Comparison of ENCODE assay signal across 13 cellular contexts in the genomic region with DNA sequence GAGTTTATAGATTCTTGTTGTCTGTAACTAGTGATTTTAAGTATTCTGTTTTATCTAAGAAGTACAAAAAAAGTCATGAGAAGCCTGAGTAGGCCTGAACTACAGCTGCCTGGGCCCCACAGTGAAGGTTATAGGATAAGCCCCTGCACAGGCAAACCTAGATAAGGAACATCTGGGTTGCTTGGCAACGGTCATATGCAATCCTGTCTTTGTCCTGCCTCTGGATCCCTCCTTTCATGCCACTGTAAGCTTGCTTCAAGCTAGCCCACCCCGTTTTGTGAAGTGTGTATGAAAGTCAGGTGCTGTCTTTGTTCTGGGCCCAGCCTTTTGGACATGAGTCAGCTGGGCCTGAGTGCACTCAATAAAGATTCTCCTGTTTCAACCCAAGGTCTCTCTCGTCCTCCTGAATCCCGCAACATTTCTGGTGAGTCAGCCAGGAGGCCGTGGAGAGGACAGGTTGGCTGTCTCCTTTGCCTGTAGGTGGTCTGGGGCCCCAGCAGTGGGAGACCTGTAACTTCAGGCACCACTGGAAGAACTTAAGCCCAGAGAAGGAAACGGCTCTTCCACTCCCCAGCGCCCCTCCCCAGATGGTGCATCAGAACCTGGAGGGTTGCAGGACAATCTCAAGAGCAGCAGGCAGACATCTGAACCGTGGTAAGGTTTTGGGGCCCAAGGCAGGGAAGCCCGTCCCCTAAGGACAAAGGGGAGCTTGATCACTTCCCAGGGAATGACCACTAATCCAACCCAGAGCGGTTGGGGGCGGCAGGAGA. TPM values are rescaled to one million over a fixed set of nuclear protein-coding genes. Genes with fewer than 3 reads are reported as not detected.
DNase-seq lines count a peak whose midpoint lies in the region; ATAC-seq and TF ChIP-seq lines count a peak whose summit lies in the region.
"Had no signal": no experiment of that assay in that cellular context is flagged by ENCODE, and none has a peak within 500 bp of the region (broad histone marks: within the 10 kb centered on the region; RNA-seq: fewer than 3 reads in every experiment).

No MANE protein-coding gene starts in this region.

- H3K4me2 ChIP-seq in BLaER1 treated with 17β-estradiol and CSF1 and Interleukin-3, amounts not matched to agents 10 nM and 100 nM = peak overlapping the region; percentile 79 to 90 (median 83); a peak in 21 of 22 replicates
- H3K4me2 ChIP-seq in KMS-11 = 0 out of 2 replicates have a peak overlapping the region, but pooled peaks have one; percentile 11

- no peaks in the 10 kb centered on the region for H3K27me3 Mint-ChIP-seq in activated CD4-positive, alpha-beta T cell treated with anti-CD3 and anti-CD28 coated beads, Interleukin-2, amount 10 ng/mL, durations not matched to agents 7 days and 5 days

- H3K36me3 ChIP-seq in BLaER1 treated with 17β-estradiol and CSF1 and Interleukin-3, amounts not matched to agents 10 nM and 100 nM = no peaks in the 10 kb centered on the region
- H3K36me3 ChIP-seq in KMS-11 (ENCODE audit: insufficient read depth) (no peaks in the 10 kb centered on the region), adipocyte (ENCODE audit: control insufficient read depth, insufficient read depth, low read length, severe bottlenecking) (no peaks in the 10 kb centered on the region), MG63 (no peaks in the 10 kb centered on the region)
- H3K36me3 ChIP-seq: sigmoid colon had no signal

- no peak for ATAC-seq in HG03025 (IDR thresholded peaks at IDR 0.05; ENCODE audit: low FRiP score, unreplicated experiment)
- ATAC-seq: HepG2 had no signal

- H3K9me3 ChIP-seq in BLaER1 treated with 17β-estradiol and CSF1 and Interleukin-3, amounts not matched to agents 10 nM and 100 nM (replicated peaks in 1 of 11) = peaks cover 0 to 15% (median 9%) of the 10 kb centered on the region in 11 experiments; a peak in 12 of 22 replicates
- H3K9me3 ChIP-seq in adipocyte (ENCODE audit: control insufficient read depth, low read length) = no peaks in the 10 kb centered on the region
- no peaks in the 10 kb centered on the region for H3K9me3 ChIP-seq in MG63
- H3K9me3 ChIP-seq: sigmoid colon had no signal

- H3K9me3 Mint-ChIP-seq in activated CD4-positive, alpha-beta T cell treated with anti-CD3 and anti-CD28 coated beads, Interleukin-2, amount 10 ng/mL, durations not matched to agents 7 days and 5 days = no peaks in the 10 kb centered on the region

- H3K4me3 ChIP-seq in BLaER1 treated with 17β-estradiol and CSF1 and Interleukin-3, amounts not matched to agents 10 nM and 100 nM = peak overlapping the region in 6 of 10 experiments; percentile 50 to 62 (median 54); a peak in 6 of 20 replicates
- no peak overlapping the region for H3K4me3 ChIP-seq in KMS-11 (IDR thresholded peaks at IDR 0.05; ENCODE audit: insufficient read depth, low read depth, low read length)
- peak overlapping the region; percentile 81 for H3K4me3 ChIP-seq in adipocyte (ENCODE audit: low read length)
- no peak overlapping the region for H3K4me3 ChIP-seq in MG63

- H3K4me1 Mint-ChIP-seq in activated CD4-positive, alpha-beta T cell treated with anti-CD3 and anti-CD28 coated beads, Interleukin-2, amount 10 ng/mL, durations not matched to agents 7 days and 5 days = peaks cover 17% of the 10 kb centered on the region

- H3K4me3 Mint-ChIP-seq in activated CD4-positive, alpha-beta T cell treated with anti-CD3 and anti-CD28 coated beads, Interleukin-2, amount 10 ng/mL, durations not matched to agents 7 days and 5 days = no peak overlapping the region

- peaks cover 22 to 49% (median 37%) of the 10 kb centered on the region in 10 experiments for H3K4me1 ChIP-seq in BLaER1 treated with 17β-estradiol and CSF1 and Interleukin-3, amounts not matched to agents 10 nM and 100 nM
- H3K4me1 ChIP-seq in KMS-11 (ENCODE audit: low read depth, poor library complexity, severe bottlenecking) (peaks cover 52% of the 10 kb centered on the region), adipocyte (ENCODE audit: control insufficient read depth, insufficient read depth, low read length) (peaks cover 19% of the 10 kb centered on the region)

- no peak overlapping the region for H2AFZ ChIP-seq in KMS-11 (ENCODE audit: low read depth)

- TF ChIP-seq CTCF in KMS-11 (conservative IDR thresholded peaks at IDR 0.05; ENCODE audit: low read depth, low read length) = no peak

- CTCF ChIA-PET in activated CD4-positive, alpha-beta T cell treated with anti-CD3 and anti-CD28 coated beads, Interleukin-2, amount 10 ng/mL, durations not matched to agents 7 days and 5 days (lab: Charles Lee) = no interaction called here

- POLR2A ChIA-PET in activated CD4-positive, alpha-beta T cell treated with anti-CD3 and anti-CD28 coated beads, Interleukin-2, amount 10 ng/mL, durations not matched to agents 7 days and 5 days (lab: Charles Lee) = no interaction called here

- no peaks in the 10 kb centered on the region for H4K20me1 ChIP-seq in BLaER1 treated with 17β-estradiol and CSF1 and Interleukin-3, amounts not matched to agents 10 nM and 100 nM
- H4K20me1 ChIP-seq in KMS-11 (ENCODE audit: insufficient read depth) = no peaks in the 10 kb centered on the region

- DNase-seq in adipocyte (ENCODE audit: low read depth) (peak; percentile 25), iris pigment epithelial cell (ENCODE audit: low read depth) (peak; percentile 14), NCI-H2107 (lab: John Stamatoyannopoulos, UW) (no peak), MG63 (no peak)
- no peak for DNase-seq in activated CD4-positive, alpha-beta T cell treated with anti-CD3 and anti-CD28 coated beads, Interleukin-2, amount 10 ng/mL, durations not matched to agents 7 days and 5 days
- DNase-seq: COR-L47, sigmoid colon, T-helper 1 cell had no signal

- no peak overlapping the region for H3K27ac Mint-ChIP-seq in activated CD4-positive, alpha-beta T cell treated with anti-CD3 and anti-CD28 coated beads, Interleukin-2, amount 10 ng/mL, durations not matched to agents 7 days and 5 days

- H3K36me3 Mint-ChIP-seq in activated CD4-positive, alpha-beta T cell treated with anti-CD3 and anti-CD28 coated beads, Interleukin-2, amount 10 ng/mL, durations not matched to agents 7 days and 5 days (ENCODE audit: low read depth) = no peaks in the 10 kb centered on the region

- peak overlapping the region in 1 of 11 experiments; percentile 67; a peak in 1 of 22 replicates for H3K9ac ChIP-seq in BLaER1 treated with 17β-estradiol and CSF1 and Interleukin-3, amounts not matched to agents 10 nM and 100 nM
- H3K9ac ChIP-seq in KMS-11 (no peak overlapping the region), adipocyte (ENCODE audit: low read length) (peak overlapping the region; percentile 71)

- no peaks in the 10 kb centered on the region for H3K27me3 ChIP-seq in BLaER1 treated with 17β-estradiol and CSF1 and Interleukin-3, amounts not matched to agents 10 nM and 100 nM
- H3K27me3 ChIP-seq in KMS-11 (ENCODE audit: insufficient read depth, low read depth) = no peaks in the 10 kb centered on the region
- no peaks in the 10 kb centered on the region for H3K27me3 ChIP-seq in adipocyte (replicated peaks; ENCODE audit: control insufficient read depth, insufficient read depth, low read length)
- no peaks in the 10 kb centered on the region; the same call in 1 of the 2 replicates for H3K27me3 ChIP-seq in MG63
- H3K27me3 ChIP-seq: sigmoid colon had no signal

- H3K79me2 ChIP-seq in KMS-11 (ENCODE audit: insufficient read depth, low read depth) = no peaks in the 10 kb centered on the region

- peak overlapping the region in 3 of 11 experiments; percentile 2 to 68 (median 59); a peak in 3 of 22 replicates for H3K27ac ChIP-seq in BLaER1 treated with 17β-estradiol and CSF1 and Interleukin-3, amounts not matched to agents 10 nM and 100 nM
- no peak overlapping the region for H3K27ac ChIP-seq in KMS-11

RNA-seq across cellular contexts. Expression of gene SLC9C1, which starts 8.2 kb away (rescaled TPM):
- total RNA-seq in MG63 (2014; rRNA removed; shearing (Covaris generic); ENCODE audit: low replicate concordance) = not detected in 2 replicates
- total RNA-seq in activated CD4-positive, alpha-beta T cell treated with anti-CD3 and anti-CD28 coated beads, Interleukin-2, amount 10 ng/mL, durations not matched to agents 7 days and 5 days = not detected
- total RNA-seq: HepG2, NCI-H460 had no signal

RNA-seq across cellular contexts. Expression of gene CD200, which starts 30.7 kb away (rescaled TPM):
- 0.36 TPM in 1 of 2 replicates, not detected in the other for total RNA-seq in MG63 (2014; rRNA removed; shearing (Covaris generic); ENCODE audit: low replicate concordance)
- 1 to 10 TPM; 4.0 to 5.2 TPM for total RNA-seq in activated CD4-positive, alpha-beta T cell treated with anti-CD3 and anti-CD28 coated beads, Interleukin-2, amount 10 ng/mL, durations not matched to agents 7 days and 5 days
- total RNA-seq: HepG2, NCI-H460 had no signal

Comparison
In these comparisons a context has a peak if more than half of its experiments do, and no peak if none do; other contexts are left out.
1. H3K4me3 ChIP-seq: peak in BLaER1 treated with 17β-estradiol and CSF1 and Interleukin-3, amounts not matched to agents 10 nM and 100 nM (6 of 10) and adipocyte (single experiment); none in KMS-11 (single experiment) and MG63 (single experiment).
2. DNase-seq: peak in adipocyte (single experiment) and iris pigment epithelial cell (single experiment); none in NCI-H2107 (single experiment), MG63 (single experiment) and activated CD4-positive, alpha-beta T cell treated with anti-CD3 and anti-CD28 coated beads, Interleukin-2, amount 10 ng/mL, durations not matched to agents 7 days and 5 days (single experiment).